In the genomic region with DNA sequence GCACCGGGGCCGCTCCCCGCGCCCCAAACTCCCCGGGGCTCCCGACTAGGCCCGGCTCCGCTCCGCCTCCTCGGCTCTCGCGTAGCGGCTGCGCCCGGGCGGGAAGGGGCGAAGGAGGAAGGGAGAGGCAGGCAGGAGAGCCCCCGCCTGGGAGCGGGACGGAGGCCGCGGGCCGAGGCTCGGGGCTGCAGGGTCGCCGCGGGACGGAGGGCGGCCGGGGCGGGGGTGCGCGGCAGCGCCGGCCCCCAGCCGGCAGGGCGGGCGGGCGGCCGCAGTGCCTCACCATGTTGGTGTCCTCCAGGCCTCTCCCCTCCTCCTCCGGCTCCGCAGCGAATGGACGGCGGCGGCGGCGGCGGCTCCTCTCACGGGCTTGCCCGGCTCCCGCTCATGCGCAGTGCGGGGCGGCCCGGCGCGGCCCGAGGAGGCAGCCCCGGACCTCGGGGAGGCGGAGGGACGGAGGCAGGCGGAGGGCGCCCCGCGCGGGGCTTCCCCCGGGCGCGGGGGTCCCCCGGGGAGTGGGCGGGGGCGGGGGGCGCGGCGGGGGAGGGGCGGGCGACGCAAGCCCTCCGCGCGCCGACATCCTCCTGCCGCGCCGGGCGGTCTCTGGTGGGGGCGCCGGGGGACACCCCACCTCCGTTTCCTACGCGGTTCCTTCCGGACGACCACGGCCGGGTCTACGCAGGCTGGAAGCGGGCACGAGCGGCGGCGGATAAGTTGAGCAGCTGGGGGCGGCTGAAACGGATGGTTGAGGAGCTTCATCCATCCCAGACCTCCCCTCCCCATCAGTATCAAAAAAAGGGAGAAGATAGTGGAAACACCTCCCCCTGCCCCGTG, we compare ENCODE assay signal across 8 cellular contexts. TPM values are rescaled to one million over a fixed set of nuclear protein-coding genes. Genes with fewer than 3 reads are reported as not detected.
DNase-seq lines count a peak whose midpoint lies in the region; ATAC-seq and TF ChIP-seq lines count a peak whose summit lies in the region.

Gene DCUN1D1, minus strand, starts transcription at position 335 of the 834 bp plus-strand sequence. Its CDS starts 49 bp downstream, at position 286.

- H3K36me3 ChIP-seq in parathyroid adenoma (ENCODE audit: control insufficient read depth, insufficient read depth, low read length) (no peaks in the 10 kb centered on the region), thyroid gland (no peaks in the 10 kb centered on the region)

- DNase-seq in NCI-H1048 (lab: John Stamatoyannopoulos, UW), result peak; percentile 24
- DNase-seq in SW 1271 (lab: John Stamatoyannopoulos, UW), result peak; percentile 36 to 64
- peak; percentile 91 for DNase-seq in activated naive CD8-positive, alpha-beta T cell treated with anti-CD3 and anti-CD28 coated beads, Interleukin-2, amount 10 ng/mL, durations not matched to agents 7 days and 5 days
- peak; percentile 96 for DNase-seq in Right ventricle myocardium inferior (ENCODE audit: missing footprints)
- DNase-seq in thyroid gland, result peak; percentile 89 to 93

- peak within 1 kb of the TSS; percentile 97 for H3K4me3 Mint-ChIP-seq in activated naive CD8-positive, alpha-beta T cell treated with anti-CD3 and anti-CD28 coated beads, Interleukin-2, amount 10 ng/mL, durations not matched to agents 7 days and 5 days

- peak within 1 kb of the TSS; percentile 78 for H3K4me3 ChIP-seq in parathyroid adenoma (ENCODE audit: low read depth, low read length)
- H3K4me3 ChIP-seq in thyroid gland (replicated peaks in 1 of 3), result peak within 1 kb of the TSS in 2 of 3 donors; percentile 52 to 91

- no peaks in the 10 kb centered on the region for H3K27me3 ChIP-seq in parathyroid adenoma (ENCODE audit: control insufficient read depth, insufficient read depth, low read length)
- H3K27me3 ChIP-seq in thyroid gland, result no peaks in the 10 kb centered on the region

- peak within 1 kb of the TSS; percentile 96 for H3K4me2 ChIP-seq in parathyroid adenoma (ENCODE audit: low read length)

- WGBS in thyroid gland, 2 donors, result 0% methylated on average over 2 to 15 of the region's 106 CpGs

- no peaks in the 10 kb centered on the region for H3K9me3 Mint-ChIP-seq in activated naive CD8-positive, alpha-beta T cell treated with anti-CD3 and anti-CD28 coated beads, Interleukin-2, amount 10 ng/mL, durations not matched to agents 7 days and 5 days

- peaks cover 41% of the 10 kb centered on the region for H3K4me1 Mint-ChIP-seq in activated naive CD8-positive, alpha-beta T cell treated with anti-CD3 and anti-CD28 coated beads, Interleukin-2, amount 10 ng/mL, durations not matched to agents 7 days and 5 days

- peaks cover 4% of the 10 kb centered on the region for H3K4me1 ChIP-seq in parathyroid adenoma
- peaks cover 10 to 15% of the 10 kb centered on the region in 2 donors for H3K4me1 ChIP-seq in thyroid gland

- H3K36me3 Mint-ChIP-seq in activated naive CD8-positive, alpha-beta T cell treated with anti-CD3 and anti-CD28 coated beads, Interleukin-2, amount 10 ng/mL, durations not matched to agents 7 days and 5 days, result peaks cover 3% of the 10 kb centered on the region

- peak within 1 kb of the TSS; percentile 94 for H2AFZ ChIP-seq in parathyroid adenoma

- no peak for TF ChIP-seq CTCF in parathyroid adenoma (IDR thresholded peaks at IDR 0.05)
- no peak for TF ChIP-seq CTCF in thyroid gland (IDR thresholded peaks at IDR 0.05)

- H3K27ac Mint-ChIP-seq in activated naive CD8-positive, alpha-beta T cell treated with anti-CD3 and anti-CD28 coated beads, Interleukin-2, amount 10 ng/mL, durations not matched to agents 7 days and 5 days, result peak within 1 kb of the TSS; percentile 91

- POLR2A ChIA-PET in activated naive CD8-positive, alpha-beta T cell treated with anti-CD3 and anti-CD28 coated beads, Interleukin-2, amount 10 ng/mL, durations not matched to agents 7 days and 5 days (lab: Charles Lee), result interaction anchor here (0.9 to 2.3 kb wide), 6 partner anchors 9 to 119 kb away, joined by 3 to 7 read pairs (median 4); partner anchors contain the start of gene MCCC1

- peaks cover 23% of the 10 kb centered on the region for H3K79me2 ChIP-seq in parathyroid adenoma

- intact Hi-C loops in Right ventricle myocardium inferior (cut with DNase I), result loop anchor here (2.0 kb wide), 1 partner anchor 118 kb away; the partner anchor contains the start of gene MCCC1
- intact Hi-C loops in thyroid gland (cut with DNase I), result no loop called here

- peak; percentile 54 for TF ChIP-seq POLR2A in GM10847 (IDR thresholded peaks at IDR 0.05; ENCODE audit: extremely low read depth, insufficient read length)
- TF ChIP-seq POLR2A in thyroid gland (IDR thresholded peaks at IDR 0.05), result peak; percentile 34 to 90

- ATAC-seq in HG02571 (IDR thresholded peaks at IDR 0.05; ENCODE audit: unreplicated experiment) (peak; percentile 90), Right ventricle myocardium inferior (peak; percentile 97)
- ATAC-seq in activated naive CD8-positive, alpha-beta T cell treated with anti-CD3 and anti-CD28 coated beads, Interleukin-2, amount 10 ng/mL, durations not matched to agents 7 days and 5 days (ENCODE audit: low read depth), result peak; percentile 91

- H3K27ac ChIP-seq in parathyroid adenoma, result peak within 1 kb of the TSS; percentile 11
- peak within 1 kb of the TSS; percentile 69 to 89 (median 87) for H3K27ac ChIP-seq in thyroid gland

- no peaks in the 10 kb centered on the region for H3K9me3 ChIP-seq in parathyroid adenoma (ENCODE audit: control insufficient read depth, low read length)
- H3K9me3 ChIP-seq in thyroid gland, result no peaks in the 10 kb centered on the region

- no peak within 1 kb of the TSS for H3K9ac ChIP-seq in parathyroid adenoma

- no peaks in the 10 kb centered on the region for H3K27me3 Mint-ChIP-seq in activated naive CD8-positive, alpha-beta T cell treated with anti-CD3 and anti-CD28 coated beads, Interleukin-2, amount 10 ng/mL, durations not matched to agents 7 days and 5 days

RNA-seq across cellular contexts. Expression of gene DCUN1D1, which starts in this region (rescaled TPM):
- 10 to 100 TPM; 68.2 to 69.7 TPM for total RNA-seq in activated naive CD8-positive, alpha-beta T cell treated with anti-CD3 and anti-CD28 coated beads, Interleukin-2, amount 10 ng/mL, durations not matched to agents 7 days and 5 days
- total RNA-seq in Right ventricle myocardium inferior, result 36.9 TPM
- 10 to 100 TPM; 33.6 to 52.8 (median 35.0) TPM for total RNA-seq in thyroid gland

Comparison
In these comparisons a context has a peak if more than half of its experiments do, and no peak if none do; other contexts are left out.
1. Peak in every context shown above with its lines: DNase-seq, ATAC-seq, H3K4me3 ChIP-seq and H3K27ac ChIP-seq.
2. DNase-seq: peak in every context shown above with its lines; median percentile 96 in Right ventricle myocardium inferior; 91 in activated naive CD8-positive, alpha-beta T cell treated with anti-CD3 and anti-CD28 coated beads, Interleukin-2, amount 10 ng/mL, durations not matched to agents 7 days and 5 days; 91 in thyroid gland; 50 in SW 1271; 24 in NCI-H1048.